In genomic region chr20:44981736-44982406, GRCh38 we compare ENCODE assay signal across 16 cellular contexts. TPM values are rescaled to one million over a fixed set of nuclear protein-coding genes. Genes with fewer than 3 reads are reported as not detected.
DNase-seq lines count a peak whose midpoint lies in the region; ATAC-seq lines count a peak whose summit lies in the region.
"Had no signal": no experiment of that assay in that cellular context is flagged by ENCODE, and none has a peak within 500 bp of the region (broad histone marks: within the 10 kb centered on the region; RNA-seq: fewer than 3 reads in every experiment).

No MANE protein-coding gene starts in this region.

- 93% methylated on average over 8 of the region's 8 CpGs for WGBS in right cardiac atrium

- H3K36me3 Mint-ChIP-seq in activated naive CD4-positive, alpha-beta T cell treated with anti-CD3 and anti-CD28 coated beads, Interleukin-2, amount 50 U/mL, for 24 hours, result peaks cover 41% of the 10 kb centered on the region
- H3K36me3 Mint-ChIP-seq in T-helper 17 cell (ENCODE audit: low read depth), result peaks cover 18% of the 10 kb centered on the region
- H3K36me3 Mint-ChIP-seq in activated naive CD8-positive, alpha-beta T cell treated with anti-CD3 and anti-CD28 coated beads, Interleukin-2, amount 50 U/mL, for 24 hours (ENCODE audit: low read depth), result peaks cover 83% of the 10 kb centered on the region
- H3K36me3 Mint-ChIP-seq in stimulated activated memory B cell treated with anti-CD40 and anti-IgM and Interleukin-4, amounts not matched to agents 10 μg/mL and 1 μg/mL and 100 μg/mL, for 72 hours, result peaks cover 75% of the 10 kb centered on the region

- H3K27ac ChIP-seq in right cardiac atrium (ENCODE audit: low read length), result no peak overlapping the region
- H3K27ac ChIP-seq: brain microvascular endothelial cell, neural progenitor cell, psoas muscle had no signal

- intact Hi-C loops in right cardiac atrium (cut with DNase I), result no loop called here

- H3K4me3 ChIP-seq in right cardiac atrium (ENCODE audit: low read length), result no peak overlapping the region
- H3K4me3 ChIP-seq: neural progenitor cell, psoas muscle, skin epidermis had no signal

- H3K27me3 ChIP-seq in right cardiac atrium (ENCODE audit: control insufficient read depth, insufficient read depth), result no peaks in the 10 kb centered on the region
- H3K27me3 ChIP-seq: brain microvascular endothelial cell, neural progenitor cell had no signal

- ATAC-seq in T-helper 17 cell (no peak), right cardiac atrium (no peak)
- ATAC-seq in activated naive CD8-positive, alpha-beta T cell treated with anti-CD3 and anti-CD28 coated beads, Interleukin-2, amount 50 U/mL, for 24 hours, result peak; percentile 49
- ATAC-seq in stimulated activated memory B cell treated with anti-CD40 and anti-IgM and Interleukin-4, amounts not matched to agents 10 μg/mL and 1 μg/mL and 100 μg/mL, for 72 hours, result no peak
- ATAC-seq: psoas muscle had no signal

- peak overlapping the region; percentile 90 for H3K27ac Mint-ChIP-seq in activated naive CD4-positive, alpha-beta T cell treated with anti-CD3 and anti-CD28 coated beads, Interleukin-2, amount 50 U/mL, for 24 hours
- peak overlapping the region; percentile 100 for H3K27ac Mint-ChIP-seq in T-helper 17 cell
- H3K27ac Mint-ChIP-seq in activated naive CD8-positive, alpha-beta T cell treated with anti-CD3 and anti-CD28 coated beads, Interleukin-2, amount 50 U/mL, for 24 hours, result peak overlapping the region; percentile 57
- peak overlapping the region; percentile 97 for H3K27ac Mint-ChIP-seq in stimulated activated memory B cell treated with anti-CD40 and anti-IgM and Interleukin-4, amounts not matched to agents 10 μg/mL and 1 μg/mL and 100 μg/mL, for 72 hours
- H3K27ac Mint-ChIP-seq: neural progenitor cell, type B pancreatic cell had no signal

- H3K27me3 Mint-ChIP-seq in activated naive CD4-positive, alpha-beta T cell treated with anti-CD3 and anti-CD28 coated beads, Interleukin-2, amount 50 U/mL, for 24 hours, result no peaks in the 10 kb centered on the region
- H3K27me3 Mint-ChIP-seq in T-helper 17 cell, result no peaks in the 10 kb centered on the region
- no peaks in the 10 kb centered on the region for H3K27me3 Mint-ChIP-seq in activated naive CD8-positive, alpha-beta T cell treated with anti-CD3 and anti-CD28 coated beads, Interleukin-2, amount 50 U/mL, for 24 hours
- no peaks in the 10 kb centered on the region for H3K27me3 Mint-ChIP-seq in stimulated activated memory B cell treated with anti-CD40 and anti-IgM and Interleukin-4, amounts not matched to agents 10 μg/mL and 1 μg/mL and 100 μg/mL, for 72 hours
- H3K27me3 Mint-ChIP-seq: type B pancreatic cell had no signal

- H3K4me3 Mint-ChIP-seq in activated naive CD4-positive, alpha-beta T cell treated with anti-CD3 and anti-CD28 coated beads, Interleukin-2, amount 50 U/mL, for 24 hours, result peak overlapping the region; percentile 45
- no peak overlapping the region for H3K4me3 Mint-ChIP-seq in T-helper 17 cell
- H3K4me3 Mint-ChIP-seq in activated naive CD8-positive, alpha-beta T cell treated with anti-CD3 and anti-CD28 coated beads, Interleukin-2, amount 50 U/mL, for 24 hours, result no peak overlapping the region
- no peak overlapping the region for H3K4me3 Mint-ChIP-seq in stimulated activated memory B cell treated with anti-CD40 and anti-IgM and Interleukin-4, amounts not matched to agents 10 μg/mL and 1 μg/mL and 100 μg/mL, for 72 hours
- H3K4me3 Mint-ChIP-seq: neural progenitor cell, type B pancreatic cell had no signal

- DNase-seq in activated naive CD4-positive, alpha-beta T cell treated with anti-CD3 and anti-CD28 coated beads, Interleukin-2, amount 50 U/mL, for 16 hours, result no peak
- DNase-seq in T-helper 17 cell (no peak), right cardiac atrium (no peak), middle frontal gyrus (ENCODE audit: extremely low spot score, low spot score) (no peak), NCI-H2107 (lab: John Stamatoyannopoulos, UW) (no peak)
- no peak for DNase-seq in activated naive CD8-positive, alpha-beta T cell treated with anti-CD3 and anti-CD28 coated beads, Interleukin-2, amount 50 U/mL, for 24 hours
- DNase-seq: activated CD8-positive, alpha-beta memory T cell treated with anti-CD3 and anti-CD28 coated beads, Interleukin-2, amount 50 U/mL, for 4 hours; brain microvascular endothelial cell; MM.1S; psoas muscle; stimulated activated CD4-positive, alpha-beta T cell treated with anti-CD3 and anti-CD28 coated beads, Interleukin-2, amount 100 ng/mL, for 24 hours had no signal

- no peaks in the 10 kb centered on the region for H3K9me3 ChIP-seq in T-helper 17 cell (ENCODE audit: control insufficient read depth, low read length, poor library complexity, severe bottlenecking)
- H3K9me3 ChIP-seq in right cardiac atrium (ENCODE audit: control insufficient read depth, low read length), result no peaks in the 10 kb centered on the region
- H3K9me3 ChIP-seq: psoas muscle had no signal

- no peaks in the 10 kb centered on the region for H3K9me3 Mint-ChIP-seq in activated naive CD4-positive, alpha-beta T cell treated with anti-CD3 and anti-CD28 coated beads, Interleukin-2, amount 50 U/mL, for 24 hours
- H3K9me3 Mint-ChIP-seq in activated naive CD8-positive, alpha-beta T cell treated with anti-CD3 and anti-CD28 coated beads, Interleukin-2, amount 50 U/mL, for 24 hours, result no peaks in the 10 kb centered on the region
- no peaks in the 10 kb centered on the region for H3K9me3 Mint-ChIP-seq in stimulated activated memory B cell treated with anti-CD40 and anti-IgM and Interleukin-4, amounts not matched to agents 10 μg/mL and 1 μg/mL and 100 μg/mL, for 72 hours
- H3K9me3 Mint-ChIP-seq: neural progenitor cell, type B pancreatic cell had no signal

- H3K4me1 Mint-ChIP-seq in activated naive CD4-positive, alpha-beta T cell treated with anti-CD3 and anti-CD28 coated beads, Interleukin-2, amount 50 U/mL, for 24 hours, result peaks cover 87% of the 10 kb centered on the region
- H3K4me1 Mint-ChIP-seq in T-helper 17 cell, result peaks cover 62% of the 10 kb centered on the region
- peaks cover 80% of the 10 kb centered on the region for H3K4me1 Mint-ChIP-seq in activated naive CD8-positive, alpha-beta T cell treated with anti-CD3 and anti-CD28 coated beads, Interleukin-2, amount 50 U/mL, for 24 hours
- H3K4me1 Mint-ChIP-seq in stimulated activated memory B cell treated with anti-CD40 and anti-IgM and Interleukin-4, amounts not matched to agents 10 μg/mL and 1 μg/mL and 100 μg/mL, for 72 hours, result peaks cover 67% of the 10 kb centered on the region
- H3K4me1 Mint-ChIP-seq: neural progenitor cell had no signal

- no peaks in the 10 kb centered on the region for H3K4me1 ChIP-seq in right cardiac atrium (ENCODE audit: control insufficient read depth, insufficient read depth, low read length)
- H3K4me1 ChIP-seq: neural progenitor cell, psoas muscle had no signal

RNA-seq across cellular contexts. Expression of gene STK4, which starts 15.6 kb away (rescaled TPM):
- total RNA-seq in T-helper 17 cell (100 to 1,000 TPM; 271 to 280 TPM), right cardiac atrium (10 to 100 TPM; 13.8 to 14.4 (median 14.1) TPM)
- 4.6 TPM for polyA plus RNA-seq in right cardiac atrium

RNA-seq across cellular contexts. Expression of gene TOMM34, which starts 21.7 kb away (rescaled TPM):
- total RNA-seq in T-helper 17 cell (1 to 10 TPM; 9.1 to 9.2 TPM), right cardiac atrium (10 to 100 TPM; 12.1 to 16.8 (median 13.7) TPM)
- polyA plus RNA-seq in right cardiac atrium, result 11.1 TPM

Comparison
In these comparisons a context has a peak if more than half of its experiments do, and no peak if none do; other contexts are left out.
1. RNA of gene STK4, which starts 15.6 kb away (total RNA-seq): 271 to 280 TPM in T-helper 17 cell; 13.8 to 14.4 TPM in right cardiac atrium; every median in the first group is over 10 times any median in the second.
2. Peak in every context shown above with its lines, with median percentiles within 50 percentile points of each other: H3K27ac Mint-ChIP-seq.